ENCODE assay signal across 17 cellular contexts in genomic region chr2:230934291-230935131, GRCh38. TPM values are rescaled to one million over a fixed set of nuclear protein-coding genes. Genes with fewer than 3 reads are reported as not detected.
A peak's percentile ranks its signal among the peaks of the same experiment; 100 is the strongest.
DNase-seq lines count a peak whose midpoint lies in the region; ATAC-seq and TF ChIP-seq lines count a peak whose summit lies in the region.
"Had no signal": no experiment of that assay in that cellular context is flagged by ENCODE, and none has a peak within 500 bp of the region (broad histone marks: within the 10 kb centered on the region; RNA-seq: fewer than 3 reads in every experiment).

No MANE protein-coding gene starts in this region.

- intact Hi-C loops in activated naive CD4-positive, alpha-beta T cell treated with anti-CD3 and anti-CD28 coated beads for 36 hours (cut with micrococcal nuclease), result no loop called here

- no peak overlapping the region for H3K4me3 Mint-ChIP-seq in activated naive CD4-positive, alpha-beta T cell treated with anti-CD3 and anti-CD28 coated beads, Interleukin-2, amount 10 ng/mL, durations not matched to agents 7 days and 5 days
- H3K4me3 Mint-ChIP-seq in activated naive CD4-positive, alpha-beta T cell treated with anti-CD3 and anti-CD28 coated beads for 36 hours, result no peak overlapping the region
- no peak overlapping the region for H3K4me3 Mint-ChIP-seq in type B pancreatic cell
- H3K4me3 Mint-ChIP-seq: CD8-positive, alpha-beta T cell had no signal

- DNase-seq in activated naive CD4-positive, alpha-beta T cell treated with anti-CD3 and anti-CD28 coated beads, Interleukin-2, amount 10 ng/mL, durations not matched to agents 7 days and 5 days, result peak; percentile 4
- no peak for DNase-seq in activated naive CD4-positive, alpha-beta T cell treated with anti-CD3 and anti-CD28 coated beads for 36 hours
- peak; percentile 42 for DNase-seq in WERI-Rb-1
- peak; percentile 37 for DNase-seq in islet precursor cell
- peak; percentile 57 for DNase-seq in type B pancreatic cell (ENCODE audit: extremely low spot score, unreplicated experiment)
- no peak for DNase-seq in GM13977 (ENCODE audit: low spot score)
- DNase-seq: DND-41, GDM1, Karpas-422, MM.1S, NCI-H1105 treated with DMSO at 0.1 percent for 48 hours, NCI-H1930, NCI-H2171 treated with DMSO at 0.1 percent for 48 hours, NCI-H774 had no signal

- H3K36me3 ChIP-seq in WERI-Rb-1, result no peaks in the 10 kb centered on the region

- H3K27me3 Mint-ChIP-seq in activated naive CD4-positive, alpha-beta T cell treated with anti-CD3 and anti-CD28 coated beads, Interleukin-2, amount 10 ng/mL, durations not matched to agents 7 days and 5 days, result peaks cover 39% of the 10 kb centered on the region
- H3K27me3 Mint-ChIP-seq in activated naive CD4-positive, alpha-beta T cell treated with anti-CD3 and anti-CD28 coated beads for 36 hours (ENCODE audit: low read depth), result peaks cover 8% of the 10 kb centered on the region
- H3K27me3 Mint-ChIP-seq in type B pancreatic cell, result peaks cover 15% of the 10 kb centered on the region

- peaks cover 7% of the 10 kb centered on the region for H3K4me1 Mint-ChIP-seq in activated naive CD4-positive, alpha-beta T cell treated with anti-CD3 and anti-CD28 coated beads, Interleukin-2, amount 10 ng/mL, durations not matched to agents 7 days and 5 days
- H3K4me1 Mint-ChIP-seq in activated naive CD4-positive, alpha-beta T cell treated with anti-CD3 and anti-CD28 coated beads for 36 hours (ENCODE audit: low read depth), result peaks cover 2% of the 10 kb centered on the region
- peaks cover 11% of the 10 kb centered on the region for H3K4me1 Mint-ChIP-seq in type B pancreatic cell (ENCODE audit: unreplicated experiment)

- H3K27me3 ChIP-seq in WERI-Rb-1 (ENCODE audit: insufficient read depth, low read depth, severe bottlenecking), result no peaks in the 10 kb centered on the region

- no peak overlapping the region for H3K4me3 ChIP-seq in WERI-Rb-1 (ENCODE audit: low read depth, low read length)

- in situ Hi-C loops in GM13977 (cut with MboI; ENCODE audit: low pct_unique_long_range_greater_than_20kb, low sequenced_read_pairs, unreplicated experiment), result no loop called here

- ATAC-seq in GM21360 (IDR thresholded peaks at IDR 0.05; ENCODE audit: unreplicated experiment) (no peak), HG03457 (IDR thresholded peaks at IDR 0.05; ENCODE audit: unreplicated experiment) (no peak)
- ATAC-seq: CD8-positive, alpha-beta T cell had no signal

- H3K27ac ChIP-seq in WERI-Rb-1, result no peak overlapping the region

- H3K36me3 Mint-ChIP-seq in activated naive CD4-positive, alpha-beta T cell treated with anti-CD3 and anti-CD28 coated beads, Interleukin-2, amount 10 ng/mL, durations not matched to agents 7 days and 5 days, result no peaks in the 10 kb centered on the region
- H3K36me3 Mint-ChIP-seq in activated naive CD4-positive, alpha-beta T cell treated with anti-CD3 and anti-CD28 coated beads for 36 hours (ENCODE audit: low read depth), result no peaks in the 10 kb centered on the region
- H3K36me3 Mint-ChIP-seq in type B pancreatic cell, result no peaks in the 10 kb centered on the region
- H3K36me3 Mint-ChIP-seq: CD8-positive, alpha-beta T cell had no signal

- H3K9me3 Mint-ChIP-seq in activated naive CD4-positive, alpha-beta T cell treated with anti-CD3 and anti-CD28 coated beads, Interleukin-2, amount 10 ng/mL, durations not matched to agents 7 days and 5 days, result peaks cover 15% of the 10 kb centered on the region
- H3K9me3 Mint-ChIP-seq in activated naive CD4-positive, alpha-beta T cell treated with anti-CD3 and anti-CD28 coated beads for 36 hours, result peaks cover 20% of the 10 kb centered on the region
- H3K9me3 Mint-ChIP-seq in type B pancreatic cell, result peaks cover 9% of the 10 kb centered on the region

- TF ChIP-seq CTCF in WERI-Rb-1 (IDR thresholded peaks at IDR 0.05; ENCODE audit: low read depth, low read length) (no peak), type B pancreatic cell (conservative IDR thresholded peaks at IDR 0.05) (no peak), GM13977 (IDR thresholded peaks at IDR 0.05; ENCODE audit: extremely low read depth, insufficient read depth, missing control alignments) (no peak)

- CTCF ChIA-PET in activated naive CD4-positive, alpha-beta T cell treated with anti-CD3 and anti-CD28 coated beads, Interleukin-2, amount 10 ng/mL, durations not matched to agents 7 days and 5 days (lab: Charles Lee), result no interaction called here
- CTCF ChIA-PET in activated naive CD4-positive, alpha-beta T cell treated with anti-CD3 and anti-CD28 coated beads for 36 hours (lab: Charles Lee), result interaction anchor here (0.6 to 0.7 kb wide), 2 partner anchors 67 to 108 kb away, joined by 3 read pairs; no protein-coding TSS in a partner anchor

- peaks cover 3% of the 10 kb centered on the region for H3K9me3 ChIP-seq in WERI-Rb-1 (ENCODE audit: severe bottlenecking)

- H3K27ac Mint-ChIP-seq in activated naive CD4-positive, alpha-beta T cell treated with anti-CD3 and anti-CD28 coated beads, Interleukin-2, amount 10 ng/mL, durations not matched to agents 7 days and 5 days, result no peak overlapping the region
- H3K27ac Mint-ChIP-seq in activated naive CD4-positive, alpha-beta T cell treated with anti-CD3 and anti-CD28 coated beads for 36 hours, result no peak overlapping the region
- H3K27ac Mint-ChIP-seq in type B pancreatic cell, result no peak overlapping the region
- H3K27ac Mint-ChIP-seq: CD8-positive, alpha-beta T cell had no signal

RNA-seq across cellular contexts. Expression of gene GPR55, which starts 9.5 kb away (rescaled TPM):
- under 1 TPM; 0.35 to 0.43 TPM for total RNA-seq in activated naive CD4-positive, alpha-beta T cell treated with anti-CD3 and anti-CD28 coated beads for 36 hours
- total RNA-seq in type B pancreatic cell (ENCODE audit: low replicate concordance), result 0.24 TPM in 1 of 2 replicates, not detected in the other

Comparison
In these comparisons a context has a peak if more than half of its experiments do, and no peak if none do; other contexts are left out.
1. DNase-seq: peak in activated naive CD4-positive, alpha-beta T cell treated with anti-CD3 and anti-CD28 coated beads, Interleukin-2, amount 10 ng/mL, durations not matched to agents 7 days and 5 days (single experiment), WERI-Rb-1 (single experiment), islet precursor cell (single experiment) and type B pancreatic cell (single experiment); none in activated naive CD4-positive, alpha-beta T cell treated with anti-CD3 and anti-CD28 coated beads for 36 hours (single experiment) and GM13977 (single experiment).